In genomic region chr19:18229474-18229873, GRCh38 we compare ENCODE assay signal across 14 cellular contexts. TPM values are rescaled to one million over a fixed set of nuclear protein-coding genes. Genes with fewer than 3 reads are reported as not detected.
DNase-seq lines count a peak whose midpoint lies in the region; ATAC-seq and TF ChIP-seq lines count a peak whose summit lies in the region.
"Had no signal": no experiment of that assay in that cellular context is flagged by ENCODE, and none has a peak within 500 bp of the region (broad histone marks: within the 10 kb centered on the region; RNA-seq: fewer than 3 reads in every experiment).

No MANE protein-coding gene starts in this region.

- H3K4me1 Mint-ChIP-seq in brain (peaks cover 59% of the 10 kb centered on the region), mesothelial cell of epicardium (peaks cover 19% of the 10 kb centered on the region)

- CTCF ChIA-PET in HEK293 (lab: Yijun Ruan, JAX), result interaction anchor here (2.0 kb wide), 1 partner anchor 22 kb away, joined by 6 read pairs; no protein-coding TSS in a partner anchor

- H3K9me3 Mint-ChIP-seq in brain (peaks cover 0 to 23% (median 3%) of the 10 kb centered on the region in 5 experiments), mesothelial cell of epicardium (peaks cover 6% of the 10 kb centered on the region)

- TF ChIP-seq CTCF in BE2C (IDR thresholded peaks at IDR 0.05; ENCODE audit: low read depth, low read length) (peak; percentile 57), HEK293 (tag by site-specific recombination; IDR thresholded peaks at IDR 0.05) (0 out of 2 replicates have a peak, but pooled peaks have one; percentile 7), brain (conservative IDR thresholded peaks at IDR 0.05) (peak; percentile 11 to 31), mesothelial cell of epicardium (IDR thresholded peaks at IDR 0.05; ENCODE audit: unreplicated experiment) (peak; percentile 75)

- H3K27ac Mint-ChIP-seq in brain, result peak overlapping the region in 1 of 5 experiments; percentile 52
- no peak overlapping the region for H3K27ac Mint-ChIP-seq in mesothelial cell of epicardium

- POLR2A ChIA-PET in HEK293 (lab: Yijun Ruan, JAX), result no interaction called here

- H3K4me3 Mint-ChIP-seq in brain, result no peak overlapping the region
- H3K4me3 Mint-ChIP-seq in mesothelial cell of epicardium, result no peak overlapping the region
- H3K4me3 Mint-ChIP-seq: naive thymus-derived CD4-positive, alpha-beta T cell had no signal

- H3K27me3 Mint-ChIP-seq in brain (peaks cover 73% of the 10 kb centered on the region), mesothelial cell of epicardium (ENCODE audit: low read depth) (peaks cover 72% of the 10 kb centered on the region)

- H3K9me3 ChIP-seq in BE2C, result no peaks in the 10 kb centered on the region
- H3K9me3 ChIP-seq in HEK293 (ENCODE audit: control insufficient read depth, insufficient read depth, low read depth, low read length), result no peaks in the 10 kb centered on the region

- ATAC-seq in GM18520 (IDR thresholded peaks at IDR 0.05; ENCODE audit: unreplicated experiment) (no peak), HG03139 (IDR thresholded peaks at IDR 0.05; ENCODE audit: unreplicated experiment) (no peak), GM18907 (IDR thresholded peaks at IDR 0.05; ENCODE audit: unreplicated experiment) (no peak)
- ATAC-seq: naive thymus-derived CD4-positive, alpha-beta T cell had no signal

- no peaks in the 10 kb centered on the region for H3K36me3 ChIP-seq in BE2C
- no peaks in the 10 kb centered on the region for H3K36me3 ChIP-seq in HEK293 (ENCODE audit: control insufficient read depth in 2 of 2, insufficient read depth in 1 of 2, low read length in 2 of 2)

- H3K4me1 ChIP-seq in BE2C (peaks cover 5% of the 10 kb centered on the region), HEK293 (ENCODE audit: control insufficient read depth, insufficient read depth, low read length) (no peaks in the 10 kb centered on the region; the same call in 1 of the 2 replicates)

- H3K4me3 ChIP-seq in BE2C (ENCODE audit: low read depth, low read length) (no peak overlapping the region), HEK293 (ENCODE audit: low read depth, low read length) (no peak overlapping the region)

- H3K36me3 Mint-ChIP-seq in brain (no peaks in the 10 kb centered on the region), mesothelial cell of epicardium (no peaks in the 10 kb centered on the region)

- DNase-seq in BE2C (no peak), mesothelial cell of epicardium (ENCODE audit: low spot score in 2 of 2, unreplicated experiment in 2 of 2) (no peak)
- no peak for DNase-seq in effector CD8-positive, alpha-beta T cell (lab: John Stamatoyannopoulos, UW)
- DNase-seq: caudate nucleus; DMS153; head of caudate nucleus; naive thymus-derived CD4-positive, alpha-beta T cell; NCI-H2227 treated with DMSO at 0.1 percent for 48 hours had no signal

- H3K27me3 ChIP-seq in BE2C, result peaks cover 26% of the 10 kb centered on the region

- H3K27ac ChIP-seq in HEK293 (ENCODE audit: extremely low read depth, low read depth, low read length), result no peak overlapping the region

TF ChIP-seq in HEK293, 187 proteins besides CTCF, POLR2A, EP300 and RAD21:
- TF ChIP-seq ZNF521 (tag by site-specific recombination; IDR thresholded peaks at IDR 0.05) (no peak), REST (tag by site-specific recombination; IDR thresholded peaks at IDR 0.05) (no peak), ZFP41 (tag by site-specific recombination; IDR thresholded peaks at IDR 0.05; ENCODE audit: borderline replicate concordance) (no peak), KLF8 (tag by site-specific recombination; IDR thresholded peaks at IDR 0.05) (no peak), MEIS1 (CRISPR knock-in tag; IDR thresholded peaks at IDR 0.05; ENCODE audit: borderline replicate concordance) (no peak)
- TF ChIP-seq, protein P1, sequence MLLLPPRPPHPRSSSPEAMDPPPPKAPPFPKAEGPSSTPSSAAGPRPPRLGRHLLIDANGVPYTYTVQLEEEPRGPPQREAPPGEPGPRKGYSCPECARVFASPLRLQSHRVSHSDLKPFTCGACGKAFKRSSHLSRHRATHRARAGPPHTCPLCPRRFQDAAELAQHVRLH (tag by site-specific recombination; IDR thresholded peaks at IDR 0.05), result 0 out of 2 replicates have a peak, but pooled peaks have one; percentile 12
- TF ChIP-seq, protein P2, sequence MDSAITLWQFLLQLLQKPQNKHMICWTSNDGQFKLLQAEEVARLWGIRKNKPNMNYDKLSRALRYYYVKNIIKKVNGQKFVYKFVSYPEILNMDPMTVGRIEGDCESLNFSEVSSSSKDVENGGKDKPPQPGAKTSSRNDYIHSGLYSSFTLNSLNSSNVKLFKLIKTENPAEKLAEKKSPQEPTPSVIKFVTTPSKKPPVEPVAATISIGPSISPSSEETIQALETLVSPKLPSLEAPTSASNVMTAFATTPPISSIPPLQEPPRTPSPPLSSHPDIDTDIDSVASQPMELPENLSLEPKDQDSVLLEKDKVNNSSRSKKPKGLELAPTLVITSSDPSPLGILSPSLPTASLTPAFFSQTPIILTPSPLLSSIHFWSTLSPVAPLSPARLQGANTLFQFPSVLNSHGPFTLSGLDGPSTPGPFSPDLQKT (IDR thresholded peaks at IDR 0.05; ENCODE audit: borderline replicate concordance, low read depth, low read length), result no peak

RNA-seq across cellular contexts. Expression of gene PDE4C, which starts 3.2 kb away (rescaled TPM):
- 7.3 TPM for polyA plus RNA-seq in BE2C (2012; ENCODE audit: insufficient read depth, insufficient read length, low read depth)
- 0.25 TPM for polyA plus RNA-seq in brain (ENCODE audit: insufficient read depth, low read depth, low replicate concordance)
- 0.70 to 1.4 TPM (median 0.93 TPM) in 3 replicates for total RNA-seq in mesothelial cell of epicardium
- total RNA-seq: naive thymus-derived CD4-positive, alpha-beta T cell had no signal
- polyA plus RNA-seq: naive thymus-derived CD4-positive, alpha-beta T cell had no signal

RNA-seq across cellular contexts. Expression of gene RAB3A, which starts 25.6 kb away (rescaled TPM):
- polyA plus RNA-seq in BE2C (2012; ENCODE audit: insufficient read depth, insufficient read length, low read depth), result 137 TPM
- 184 TPM for polyA plus RNA-seq in brain (ENCODE audit: insufficient read depth, low read depth, low replicate concordance)
- total RNA-seq in mesothelial cell of epicardium, result 5.9 to 6.7 TPM (median 6.4 TPM) in 3 replicates

RNA-seq across cellular contexts. Expression of gene MPV17L2, which starts 36.5 kb away (rescaled TPM):
- 62.0 TPM for polyA plus RNA-seq in BE2C (2012; ENCODE audit: insufficient read depth, insufficient read length, low read depth)
- 19.0 TPM for polyA plus RNA-seq in brain (ENCODE audit: insufficient read depth, low read depth, low replicate concordance)
- total RNA-seq in mesothelial cell of epicardium, result 7.7 to 9.5 TPM (median 8.2 TPM) in 3 replicates

RNA-seq across cellular contexts. Expression of gene IQCN, which starts 44.8 kb away (rescaled TPM):
- polyA plus RNA-seq in BE2C (2012; ENCODE audit: insufficient read depth, insufficient read length, low read depth), result 2.2 TPM
- 7.6 TPM for polyA plus RNA-seq in brain (ENCODE audit: insufficient read depth, low read depth, low replicate concordance)
- total RNA-seq in mesothelial cell of epicardium, result 14.8 to 17.1 TPM (median 16.8 TPM) in 3 replicates
- total RNA-seq: HT1080 had no signal

RNA-seq across cellular contexts. Expression of gene JUND, which starts 51.9 kb away (rescaled TPM):
- polyA plus RNA-seq in BE2C (2012; ENCODE audit: insufficient read depth, insufficient read length, low read depth), result 386 TPM
- polyA plus RNA-seq in brain (ENCODE audit: insufficient read depth, low read depth, low replicate concordance), result 159 TPM
- 274 to 284 TPM (median 276 TPM) in 3 replicates for total RNA-seq in mesothelial cell of epicardium

Comparison
In these comparisons a context has a peak if more than half of its experiments do, and no peak if none do; other contexts are left out.
1. CTCF ChIP-seq: peak in every context shown above with its lines; median percentile 75 in mesothelial cell of epicardium; 57 in BE2C; 21 in brain; 7 in HEK293.